ENCODE assay signal across 8 cellular contexts in the genomic region with DNA sequence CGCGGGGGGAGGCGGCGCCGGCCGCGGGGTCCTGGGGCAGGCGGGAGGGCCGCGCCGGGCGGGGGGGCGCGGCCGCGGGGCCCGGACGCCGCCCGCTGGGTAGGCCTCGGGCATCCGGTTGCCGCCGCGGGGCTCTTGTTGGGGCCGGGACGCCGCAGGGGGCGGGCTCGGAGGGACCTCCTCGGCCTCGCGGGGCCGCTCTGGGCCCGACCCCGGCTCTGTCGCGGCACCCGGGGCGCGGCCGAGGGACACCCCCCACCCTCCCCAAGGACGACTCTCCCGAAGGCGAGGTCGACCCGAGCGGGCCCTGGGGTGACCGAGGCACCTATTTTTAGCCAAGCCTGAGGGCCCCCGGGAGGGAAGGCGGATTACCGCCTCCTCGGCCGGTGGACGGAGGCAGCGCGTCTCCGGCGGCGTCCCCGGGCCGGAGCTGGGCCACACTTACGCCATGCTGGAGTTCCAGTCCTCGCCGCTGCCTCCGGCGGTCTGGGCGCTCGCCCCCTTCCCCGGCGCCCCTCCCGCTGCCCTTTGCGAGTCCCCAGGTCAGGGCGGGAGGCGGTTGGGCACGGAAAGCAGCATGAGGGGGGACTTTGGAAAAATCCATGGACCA. TPM values are rescaled to one million over a fixed set of nuclear protein-coding genes. Genes with fewer than 3 reads are reported as not detected.
DNase-seq lines count a peak whose midpoint lies in the region; ATAC-seq and TF ChIP-seq lines count a peak whose summit lies in the region.

No MANE protein-coding gene starts in this region.

- intact Hi-C loops in heart right ventricle (cut with DNase I) = loop anchor here in 4 of 10 donors (5.0 to 10.0 kb wide), 4 partner anchors 64 to 136 kb away; a partner anchor contains a TSS

- H3K27ac ChIP-seq in heart right ventricle = peak overlapping the region; percentile 88 to 99 (median 97)

- peaks cover 0 to 57% (median 45%) of the 10 kb centered on the region in 9 donors for H3K4me1 ChIP-seq in heart right ventricle

- H3K36me3 ChIP-seq in heart right ventricle = peaks cover 0 to 8% (median 0%) of the 10 kb centered on the region in 9 donors

- peak; percentile 53 for ATAC-seq in HG02885 (IDR thresholded peaks at IDR 0.05; ENCODE audit: poor library complexity, unreplicated experiment)
- ATAC-seq in heart right ventricle = peak; percentile 50 to 78 (median 57)

- no peaks in the 10 kb centered on the region for H3K9me3 ChIP-seq in heart right ventricle

- H3K4me3 ChIP-seq in heart right ventricle = peak overlapping the region; percentile 77 to 99 (median 88)

- 1% methylated on average over 69 to 75 of the region's 76 CpGs for WGBS in heart right ventricle, 2 donors

- peak; percentile 80 for DNase-seq in DMS 273 (lab: John Stamatoyannopoulos, UW; ENCODE audit: unreplicated experiment)
- DNase-seq in DMS 273 treated with DMSO at 0.1 percent for 48 hours (lab: John Stamatoyannopoulos, UW) = no peak
- peak; percentile 38 for DNase-seq in RPMI8226
- peak; percentile 59 for DNase-seq in activated naive CD4-positive, alpha-beta T cell treated with anti-CD3 and anti-CD28 coated beads, Interleukin-2, amount 50 U/mL, for 16 hours
- peak; percentile 61 to 68 for DNase-seq in heart right ventricle
- DNase-seq in putamen (ENCODE audit: low spot score) = peak; percentile 27
- no peak for DNase-seq in Ammon's horn (ENCODE audit: low spot score)

- peak in 3 of 9 donors; percentile 3 to 16 (median 15) for TF ChIP-seq CTCF in heart right ventricle (IDR thresholded peaks at IDR 0.05)

- no peaks in the 10 kb centered on the region for H3K27me3 ChIP-seq in heart right ventricle

RNA-seq across cellular contexts. Expression of a gene that starts 0.5 kb away (rescaled TPM):
- 100 to 1,000 TPM; 205 to 293 (median 254) TPM for total RNA-seq in heart right ventricle
- polyA plus RNA-seq in heart right ventricle = 100 to 1,000 TPM; 161 to 174 TPM

Comparison
In these comparisons a context has a peak if more than half of its experiments do, and no peak if none do; other contexts are left out.
1. DNase-seq: peak in DMS 273 (single experiment), RPMI8226 (single experiment), activated naive CD4-positive, alpha-beta T cell treated with anti-CD3 and anti-CD28 coated beads, Interleukin-2, amount 50 U/mL, for 16 hours (single experiment), heart right ventricle (2 of 2) and putamen (single experiment); none in DMS 273 treated with DMSO at 0.1 percent for 48 hours (single experiment) and Ammon's horn (single experiment).